8 cellular contexts compared by ENCODE assay signal in the genomic region with DNA sequence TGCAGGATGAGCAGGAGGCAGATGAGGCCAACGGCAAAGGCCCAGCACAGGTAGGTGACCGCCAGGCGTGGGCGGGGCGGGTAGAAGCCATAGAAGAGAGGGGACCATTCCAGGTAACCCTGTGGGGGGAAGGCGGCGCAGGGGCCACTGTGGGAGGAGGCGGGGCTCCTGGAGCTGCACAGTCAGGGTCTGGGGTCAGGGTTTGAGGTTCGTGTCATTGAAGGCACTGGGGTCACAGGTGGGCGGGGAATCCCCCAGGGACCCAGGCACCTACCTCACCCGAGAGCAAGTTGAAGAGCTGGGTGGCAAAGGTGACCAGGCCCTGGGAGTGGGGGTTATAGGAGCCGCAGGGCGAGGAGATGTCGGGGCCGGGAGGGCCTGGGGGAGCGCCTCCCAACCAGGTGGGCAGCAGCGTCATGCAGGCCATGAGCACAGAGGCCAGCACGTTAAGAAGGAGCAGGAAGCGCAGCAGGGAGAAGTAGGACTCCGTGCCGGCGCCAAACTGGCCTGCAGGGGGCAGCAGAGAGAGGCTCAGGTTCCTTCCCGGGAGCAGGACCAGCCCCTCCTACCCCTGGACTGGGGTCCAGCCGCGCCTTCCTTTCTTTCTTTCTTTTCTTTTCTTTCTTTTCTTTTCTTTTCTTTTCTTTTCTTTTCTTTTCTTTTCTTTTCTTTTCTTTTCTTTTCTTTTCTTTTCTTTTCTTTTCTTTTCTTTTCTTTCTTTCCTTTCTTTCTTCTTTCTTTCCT. TPM values are rescaled to one million over a fixed set of nuclear protein-coding genes. Genes with fewer than 3 reads are reported as not detected.
A peak's percentile ranks its signal among the peaks of the same experiment; 100 is the strongest.
DNase-seq lines count a peak whose midpoint lies in the region; ATAC-seq and TF ChIP-seq lines count a peak whose summit lies in the region.

No MANE protein-coding gene starts in this region.

- H2BK5ac ChIP-seq in neuronal stem cell (ENCODE audit: low read length), result no peak overlapping the region

- H3K9me3 ChIP-seq in Loucy (ENCODE audit: insufficient read depth, low read depth, low read length), result no peaks in the 10 kb centered on the region
- peaks cover 14 to 15% of the 10 kb centered on the region in 2 donors for H3K9me3 ChIP-seq in neuronal stem cell (replicated peaks in 1 of 2; ENCODE audit: control insufficient read depth in 2 of 2, insufficient read depth in 1 of 2, low read depth in 1 of 2, low read length in 2 of 2)

- peak overlapping the region; percentile 71 for H2AK5ac ChIP-seq in neuronal stem cell (ENCODE audit: low read depth, low read length)

- H4K20me1 ChIP-seq in Loucy (ENCODE audit: insufficient read depth, low read length, poor library complexity, severe bottlenecking), result no peaks in the 10 kb centered on the region

- H3K36me3 ChIP-seq in Loucy (ENCODE audit: insufficient read depth, low read length) (no peaks in the 10 kb centered on the region), neuronal stem cell (replicated peaks in 1 of 2; ENCODE audit: control insufficient read depth in 2 of 2, insufficient read depth in 2 of 2, low read length in 2 of 2) (no peaks in the 10 kb centered on the region)

- H2BK120ac ChIP-seq in neuronal stem cell (ENCODE audit: low read depth, low read length), result no peak overlapping the region

- H3K4ac ChIP-seq in neuronal stem cell (ENCODE audit: low read length), result no peak overlapping the region

- H3F3A ChIP-seq in Loucy (ENCODE audit: low read depth), result no peaks in the 10 kb centered on the region

- H2BK15ac ChIP-seq in neuronal stem cell (ENCODE audit: low read length), result peak overlapping the region; percentile 37

- peak overlapping the region; percentile 80; the same call in 1 of the 2 replicates for H2AFZ ChIP-seq in Loucy (ENCODE audit: low read length)
- H2AFZ ChIP-seq in neuronal stem cell (ENCODE audit: low read length), result peak overlapping the region; percentile 47

- no peak overlapping the region for H3K27ac ChIP-seq in RWPE1
- H3K27ac ChIP-seq in neuronal stem cell (replicated peaks; ENCODE audit: low read length), result no peak overlapping the region
- no peak overlapping the region for H3K27ac ChIP-seq in substantia nigra (ENCODE audit: low read depth, low read length, poor library complexity, severe bottlenecking)

- H4K91ac ChIP-seq in neuronal stem cell (ENCODE audit: low read depth, low read length, poor library complexity), result no peak overlapping the region

- whole genome bisulfite sequencing in neuronal stem cell (ENCODE audit: extremely low coverage in 2 of 2, insufficient read length in 2 of 2, insufficient replicate concordance in 1 of 2), 2 donors, result no CpG with 5 or more reads among the region's 25 CpGs

- TF ChIP-seq CTCF in GM12872 (IDR thresholded peaks at IDR 0.05; ENCODE audit: insufficient read depth, low read depth, low read length), result peak; percentile 93
- peak; percentile 67 for TF ChIP-seq CTCF in Loucy (conservative IDR thresholded peaks at IDR 0.05; ENCODE audit: low read length)
- TF ChIP-seq CTCF in RWPE1 (conservative IDR thresholded peaks at IDR 0.05; ENCODE audit: low read depth), result peak; percentile 84
- TF ChIP-seq CTCF in fibroblast of mammary gland (conservative IDR thresholded peaks at IDR 0.05; ENCODE audit: control insufficient read depth, insufficient read depth, low read depth, low read length), result peak; percentile 82

- H3K79me1 ChIP-seq in neuronal stem cell (ENCODE audit: low read depth, low read length), result no peaks in the 10 kb centered on the region

- H3K9me2 ChIP-seq in Loucy (replicated peaks; ENCODE audit: low read depth, low read length), result no peaks in the 10 kb centered on the region

- peak overlapping the region; percentile 56 for H3K14ac ChIP-seq in neuronal stem cell (ENCODE audit: low read length)

- CTCF ChIA-PET in RWPE1 (lab: Yijun Ruan, JAX), result no interaction called here

- POLR2A ChIA-PET in RWPE1 (lab: Yijun Ruan, JAX; ENCODE audit: low non-redundant PET), result no interaction called here

- H3K4me1 ChIP-seq in Loucy (ENCODE audit: insufficient read depth, low read length, poor library complexity, severe bottlenecking) (no peaks in the 10 kb centered on the region), neuronal stem cell (ENCODE audit: control insufficient read depth in 2 of 2, insufficient read depth in 1 of 2, low read depth in 1 of 2, low read length in 2 of 2) (peaks cover 0 to 3% of the 10 kb centered on the region in 2 donors)

- H3K27me3 ChIP-seq in Loucy (ENCODE audit: insufficient read depth, low read length, poor library complexity, severe bottlenecking) (no peaks in the 10 kb centered on the region), neuronal stem cell (ENCODE audit: control insufficient read depth in 3 of 3, insufficient read depth in 3 of 3, low read depth in 1 of 3, low read length in 3 of 3) (peaks cover 0 to 3% (median 0%) of the 10 kb centered on the region in 3 experiments)

- no peak for ATAC-seq in HG03571 (IDR thresholded peaks at IDR 0.05; ENCODE audit: unreplicated experiment)

- H2BK12ac ChIP-seq in neuronal stem cell (ENCODE audit: low read length), result no peak overlapping the region

- H4K8ac ChIP-seq in neuronal stem cell (ENCODE audit: low read depth, low read length), result no peak overlapping the region

- peak overlapping the region; percentile 5 for H3K23ac ChIP-seq in neuronal stem cell (ENCODE audit: low read depth, low read length, poor library complexity)

- no peaks in the 10 kb centered on the region for H3K79me2 ChIP-seq in Loucy (ENCODE audit: insufficient read depth, low read length)

- H3K4me2 ChIP-seq in Loucy (ENCODE audit: low read depth, low read length, poor library complexity, severe bottlenecking) (peak overlapping the region; percentile 59), neuronal stem cell (ENCODE audit: insufficient read depth, low read length, poor library complexity, severe bottlenecking) (no peak overlapping the region)

- peak; percentile 76 for DNase-seq in RWPE1 (ENCODE audit: low spot score)
- DNase-seq in activated T-helper 1 cell treated with Interleukin-2 at 50 U/mL for 16 hours (ENCODE audit: low read depth), result peak; percentile 75
- DNase-seq in fibroblast of mammary gland (ENCODE audit: low read depth), result peak; percentile 80
- DNase-seq in neuronal stem cell (ENCODE audit: low spot score), result peak; percentile 86
- peak in 48 of 49 donors; percentile 15 to 98 (median 74) for DNase-seq in substantia nigra (lab: John Stamatoyannopoulos, UW)

- H3K18ac ChIP-seq in neuronal stem cell (ENCODE audit: low read length), result peak overlapping the region; percentile 65

- H3K4me3 ChIP-seq in Loucy (ENCODE audit: low read length, poor library complexity, severe bottlenecking), result peak overlapping the region; percentile 40
- no peak overlapping the region for H3K4me3 ChIP-seq in fibroblast of mammary gland (ENCODE audit: control insufficient read depth, low read depth, low read length)
- H3K4me3 ChIP-seq in neuronal stem cell (ENCODE audit: low read length in 2 of 2), result no peak overlapping the region

- H3K9ac ChIP-seq in Loucy (ENCODE audit: low read depth, low read length, poor library complexity, severe bottlenecking) (no peak overlapping the region), neuronal stem cell (ENCODE audit: low read depth, low read length, poor library complexity) (peak overlapping the region; percentile 63)

RNA-seq across cellular contexts. Expression of a gene that starts 4.6 kb away (rescaled TPM):
- polyA plus RNA-seq in neuronal stem cell (2013, experiment 1 of 2), result 0.25 TPM
- polyA plus RNA-seq in neuronal stem cell (2013, experiment 2 of 2), result 0.36 TPM

RNA-seq across cellular contexts. Expression of a gene that starts 8.8 kb away (rescaled TPM):
- 5.6 TPM for polyA plus RNA-seq in neuronal stem cell (2013, experiment 1 of 2)
- 5.8 TPM for polyA plus RNA-seq in neuronal stem cell (2013, experiment 2 of 2)

RNA-seq across cellular contexts. Expression of a gene that starts 21.0 kb away (rescaled TPM):
- polyA plus RNA-seq in neuronal stem cell (2013, experiment 1 of 2), result 76.6 TPM
- 77.6 TPM for polyA plus RNA-seq in neuronal stem cell (2013, experiment 2 of 2)

RNA-seq across cellular contexts. Expression of a gene that starts 22.8 kb away (rescaled TPM):
- 39.4 TPM for polyA plus RNA-seq in neuronal stem cell (2013, experiment 1 of 2)
- 39.2 TPM for polyA plus RNA-seq in neuronal stem cell (2013, experiment 2 of 2)

RNA-seq across cellular contexts. Expression of a gene that starts 30.8 kb away (rescaled TPM):
- 63.9 TPM for polyA plus RNA-seq in neuronal stem cell (2013, experiment 1 of 2)
- polyA plus RNA-seq in neuronal stem cell (2013, experiment 2 of 2), result 63.3 TPM
